10 cellular contexts compared by ENCODE assay signal in the genomic region with DNA sequence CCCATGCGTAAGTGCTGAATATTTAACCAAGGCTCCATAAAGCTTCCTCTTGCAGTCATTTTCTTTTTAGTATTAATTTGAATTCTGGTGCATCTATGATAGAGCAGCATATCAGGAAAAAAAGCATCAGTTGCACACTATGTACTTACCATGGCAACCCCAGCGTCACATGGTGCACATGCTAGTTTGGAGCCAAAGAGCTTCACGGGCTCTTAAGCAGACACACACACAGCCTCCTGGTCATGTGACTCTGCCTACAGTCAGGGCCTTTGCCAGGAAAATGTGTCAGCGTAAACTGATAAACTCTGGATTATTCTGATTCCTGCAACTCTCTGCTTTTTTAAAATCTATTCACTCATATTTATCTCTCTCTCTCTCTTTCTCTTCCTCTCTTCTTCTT. TPM values are rescaled to one million over a fixed set of nuclear protein-coding genes. Genes with fewer than 3 reads are reported as not detected.
DNase-seq lines count a peak whose midpoint lies in the region; ATAC-seq and TF ChIP-seq lines count a peak whose summit lies in the region.
"Had no signal": no experiment of that assay in that cellular context is flagged by ENCODE, and none has a peak within 500 bp of the region (broad histone marks: within the 10 kb centered on the region; RNA-seq: fewer than 3 reads in every experiment).

No MANE protein-coding gene starts in this region.

- H3K9me3 ChIP-seq in body of pancreas (no peaks in the 10 kb centered on the region), mucosa of descending colon (no peaks in the 10 kb centered on the region)
- H3K9me3 ChIP-seq: SJSA1 had no signal

- ATAC-seq in body of pancreas = peak; percentile 95
- peak; percentile 32 for ATAC-seq in mucosa of descending colon

- no peak for TF ChIP-seq POLR2A in body of pancreas (IDR thresholded peaks at IDR 0.05)

- no peaks in the 10 kb centered on the region for H3K27me3 Mint-ChIP-seq in chondrocyte (ENCODE audit: low read depth)

- no peak overlapping the region for H3K27ac Mint-ChIP-seq in chondrocyte (ENCODE audit: unreplicated experiment)
- H3K27ac Mint-ChIP-seq: progenitor cell of endocrine pancreas had no signal

- peak; percentile 52 for DNase-seq in DMS153 treated with DMSO at 0.1 percent for 48 hours (lab: John Stamatoyannopoulos, UW; ENCODE audit: unreplicated experiment)
- DNase-seq in NCI-H2081 treated with DMSO at 0.1 percent for 48 hours (lab: John Stamatoyannopoulos, UW) = peak; percentile 58
- peak; percentile 53 to 84 (median 77) for DNase-seq in body of pancreas
- peak in 1 of 3 donors; percentile 3 for DNase-seq in mucosa of descending colon
- DNase-seq in COLO829 (ENCODE audit: low spot score) = no peak
- DNase-seq in stimulated activated CD4-positive, alpha-beta T cell treated with anti-CD3 and anti-CD28 coated beads, Interleukin-2, amount 100 ng/mL, for 24 hours = no peak
- DNase-seq in chondrocyte (ENCODE audit: low spot score) = no peak
- DNase-seq in GM19240 (ENCODE audit: insufficient read length, low spot score) = no peak

- no peaks in the 10 kb centered on the region for H3K36me3 Mint-ChIP-seq in chondrocyte (ENCODE audit: low read depth)

- TF ChIP-seq CTCF in body of pancreas (IDR thresholded peaks at IDR 0.05) (no peak), mucosa of descending colon (IDR thresholded peaks at IDR 0.05) (no peak), chondrocyte (IDR thresholded peaks at IDR 0.05) (no peak)

- no peaks in the 10 kb centered on the region for H3K27me3 ChIP-seq in body of pancreas
- H3K27me3 ChIP-seq: SJSA1 had no signal

- H3K4me3 ChIP-seq in body of pancreas (no peak overlapping the region), mucosa of descending colon (no peak overlapping the region)
- H3K4me3 ChIP-seq: SJSA1 had no signal

- intact Hi-C loops in body of pancreas (cut with DNase I) (no loop called here), mucosa of descending colon (cut with DNase I, micrococcal nuclease) (no loop called here)

- no peaks in the 10 kb centered on the region for H3K36me3 ChIP-seq in body of pancreas (replicated peaks in 1 of 2; ENCODE audit: insufficient read depth in 1 of 2, low read depth in 2 of 2)
- H3K36me3 ChIP-seq in mucosa of descending colon (ENCODE audit: low read depth) = no peaks in the 10 kb centered on the region
- H3K36me3 ChIP-seq: SJSA1 had no signal

- H3K9me3 Mint-ChIP-seq in chondrocyte (ENCODE audit: low read depth) = no peaks in the 10 kb centered on the region

- H3K4me1 ChIP-seq in body of pancreas (no peaks in the 10 kb centered on the region), mucosa of descending colon (ENCODE audit: low read depth) (no peaks in the 10 kb centered on the region)
- H3K4me1 ChIP-seq: SJSA1 had no signal

- H3K4me3 Mint-ChIP-seq in chondrocyte (ENCODE audit: unreplicated experiment) = no peak overlapping the region

- H3K4me1 Mint-ChIP-seq in chondrocyte (ENCODE audit: low read depth) = no peaks in the 10 kb centered on the region

- H3K27ac ChIP-seq in body of pancreas = no peak overlapping the region
- H3K27ac ChIP-seq: SJSA1 had no signal

- WGBS in body of pancreas, 2 donors = 24 to 26% methylated on average over 4 of the region's 4 CpGs

RNA-seq across cellular contexts. Expression of gene NYAP2, which starts 30.2 kb away (rescaled TPM):
- total RNA-seq in body of pancreas (under 1 TPM in 1 of 2 donors, not detected in 1; 0.52 TPM), mucosa of descending colon (under 1 TPM in 2 of 3 donors, not detected in 1; 0.09 TPM), chondrocyte (0.05 TPM in 1 of 3 replicates, not detected in the others)
- total RNA-seq: SJSA1 had no signal

Comparison
In these comparisons a context has a peak if more than half of its experiments do, and no peak if none do; other contexts are left out.
1. DNase-seq: peak in DMS153 treated with DMSO at 0.1 percent for 48 hours (single experiment), NCI-H2081 treated with DMSO at 0.1 percent for 48 hours (single experiment) and body of pancreas (4 of 4); none in COLO829 (single experiment), stimulated activated CD4-positive, alpha-beta T cell treated with anti-CD3 and anti-CD28 coated beads, Interleukin-2, amount 100 ng/mL, for 24 hours (0 of 2), chondrocyte (single experiment) and GM19240 (single experiment).